ENCODE assay signal across 9 cellular contexts in the genomic region with DNA sequence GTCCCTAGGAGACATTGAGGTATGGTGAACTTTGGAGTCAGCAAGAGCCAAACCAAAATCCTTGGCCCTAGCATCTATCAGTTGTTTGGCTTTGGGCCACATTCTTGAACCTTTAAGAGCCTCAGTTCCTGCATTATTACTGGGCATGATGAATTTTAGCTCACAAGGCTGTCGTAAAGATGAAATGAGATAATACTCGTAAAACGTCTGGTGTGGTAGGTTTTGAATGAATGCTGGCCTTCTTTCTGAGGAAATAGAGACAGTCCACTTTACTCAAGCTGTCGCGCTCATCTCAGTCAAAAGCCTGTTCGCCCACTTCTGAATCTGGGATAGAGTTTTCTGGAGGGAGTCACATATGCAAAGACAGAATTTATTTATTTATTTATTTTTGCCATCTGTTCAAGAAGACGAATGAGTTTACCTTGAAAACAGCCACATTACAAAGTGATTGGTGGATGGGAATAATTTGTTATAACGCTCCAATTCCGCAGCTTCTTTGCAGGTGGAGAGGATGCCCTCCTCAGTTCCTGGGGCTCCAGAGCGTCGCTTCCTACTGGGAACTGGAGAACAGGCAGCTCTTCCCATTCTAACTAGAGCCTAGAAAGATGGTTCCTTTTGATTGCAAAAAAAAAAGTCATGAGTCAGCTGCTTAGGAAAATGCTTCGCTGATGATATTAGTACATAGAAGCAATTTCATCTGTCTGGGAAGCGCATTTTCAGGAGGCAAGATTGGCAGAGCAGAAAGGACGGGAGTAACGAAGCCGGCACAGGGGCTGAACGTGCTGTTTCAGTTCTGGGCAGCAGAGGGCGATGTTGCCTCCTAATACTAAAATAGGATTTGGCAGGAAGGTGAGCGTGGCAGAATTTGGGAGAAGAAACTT. TPM values are rescaled to one million over a fixed set of nuclear protein-coding genes. Genes with fewer than 3 reads are reported as not detected.
DNase-seq lines count a peak whose midpoint lies in the region; ATAC-seq, FAIRE-seq and TF ChIP-seq lines count a peak whose summit lies in the region.
"Had no signal": no experiment of that assay in that cellular context is flagged by ENCODE, and none has a peak within 500 bp of the region (broad histone marks: within the 10 kb centered on the region; RNA-seq: fewer than 3 reads in every experiment).

No MANE protein-coding gene starts in this region.

- H3K4me3 Mint-ChIP-seq in CD8-positive, alpha-beta T cell = no peak overlapping the region
- H3K4me3 Mint-ChIP-seq: stimulated activated naive CD8-positive, alpha-beta T cell treated with anti-CD3 and anti-CD28 coated beads, Interleukin-15, Interleukin-2, amounts not matched to agents 100 ng/mL and 50 ng/mL, for 24 hours had no signal

- no peak for TF ChIP-seq EP300 in K562 (IDR thresholded peaks at IDR 0.05; ENCODE audit: low read length)

- no peak overlapping the region for H3K4me3 ChIP-seq in CD8-positive, alpha-beta T cell (ENCODE audit: low read depth, low read length)
- H3K4me3 ChIP-seq in NB4 (ENCODE audit: low read depth, low read length) = no peak overlapping the region
- no peak overlapping the region for H3K4me3 ChIP-seq in K562
- H3K4me3 ChIP-seq in iPS-18a (ENCODE audit: low read length) = peak overlapping the region; percentile 38
- peak overlapping the region; percentile 32 for H3K4me3 ChIP-seq in smooth muscle cell

- H3K9me1 ChIP-seq in K562 (ENCODE audit: control insufficient read depth, insufficient read depth, low read length) = no peaks in the 10 kb centered on the region

- no peak overlapping the region for H2AFZ ChIP-seq in K562 (ENCODE audit: low read depth, low read length)
- no peak overlapping the region for H2AFZ ChIP-seq in smooth muscle cell (ENCODE audit: low read depth)

- H3K4me1 Mint-ChIP-seq in CD8-positive, alpha-beta T cell (ENCODE audit: low read depth) = peaks cover 3% of the 10 kb centered on the region

- H3K4me2 ChIP-seq in K562 (ENCODE audit: insufficient read depth, low read length) = no peak overlapping the region
- H3K4me2 ChIP-seq in smooth muscle cell = peak overlapping the region; percentile 81

- CTCF ChIA-PET in CD8-positive, alpha-beta T cell (lab: Charles Lee) = interaction anchor here (1.0 to 3.9 kb wide), 8 partner anchors 9 to 1478 kb away, joined by 4 to 35 read pairs (median 6); no protein-coding TSS in a partner anchor
- CTCF ChIA-PET in K562 (lab: Yijun Ruan, JAX; ENCODE audit: low intra/inter-chr PET ratio) = interaction anchor here (0.6 to 1.2 kb wide), 4 partner anchors 789 to 1876 kb away, joined by 3 to 5 read pairs (median 4); no protein-coding TSS in a partner anchor

- TF ChIP-seq CTCF in CD8-positive, alpha-beta T cell (IDR thresholded peaks at IDR 0.05) = peak; percentile 68
- peak; percentile 71 for TF ChIP-seq CTCF in NB4 (IDR thresholded peaks at IDR 0.05; ENCODE audit: low read depth, low read length)
- TF ChIP-seq CTCF in K562 (IDR thresholded peaks at IDR 0.05 in 2 of 3, conservative IDR thresholded peaks at IDR 0.05 in 1 of 3; ENCODE audit: insufficient read depth in 2 of 3, low read depth in 1 of 3, low read length in 3 of 3) = peak; percentile 63 to 85 (median 75)
- TF ChIP-seq CTCF in smooth muscle cell (IDR thresholded peaks at IDR 0.05; ENCODE audit: borderline replicate concordance, insufficient read depth, poor library complexity, severe bottlenecking) = peak; percentile 89

- no peak for ATAC-seq in CD8-positive, alpha-beta T cell
- peak; percentile 76 for ATAC-seq in GM21526 (IDR thresholded peaks at IDR 0.05; ENCODE audit: low FRiP score, unreplicated experiment)
- peak; percentile 88 for ATAC-seq in SK-N-SH treated with all-trans-retinoic acid at 6 μM for 48 hours
- peak; percentile 84 for ATAC-seq in K562
- ATAC-seq in HG03108 (IDR thresholded peaks at IDR 0.05; ENCODE audit: unreplicated experiment) = no peak

- H3K36me3 ChIP-seq in CD8-positive, alpha-beta T cell (ENCODE audit: insufficient read depth, low read length) = no peaks in the 10 kb centered on the region
- H3K36me3 ChIP-seq in K562 (ENCODE audit: control insufficient read depth, insufficient read depth, low read length) (no peaks in the 10 kb centered on the region), iPS-18a (ENCODE audit: control insufficient read depth, low read depth, low read length) (no peaks in the 10 kb centered on the region), smooth muscle cell (ENCODE audit: low read depth) (no peaks in the 10 kb centered on the region)

- no peaks in the 10 kb centered on the region for H3K36me3 Mint-ChIP-seq in CD8-positive, alpha-beta T cell

- peak in 6 of 7 experiments; percentile 16 to 59 (median 33) for DNase-seq in CD8-positive, alpha-beta T cell
- DNase-seq in NB4 (ENCODE audit: low read depth) (peak; percentile 39), K562 (ENCODE audit: extremely low read depth in 1 of 4, low spot score in 3 of 4) (peak; percentile 57 to 71 (median 70)), smooth muscle cell (lab: John Stamatoyannopoulos, UW; ENCODE audit: unreplicated experiment) (peak; percentile 20)

- no peaks in the 10 kb centered on the region for H3F3A ChIP-seq in smooth muscle cell (ENCODE audit: low read depth)

- POLR2A ChIA-PET in CD8-positive, alpha-beta T cell (lab: Charles Lee) = interaction anchor here (0.6 kb wide), 1 partner anchor 83 kb away, joined by 3 read pairs; no protein-coding TSS in a partner anchor
- POLR2A ChIA-PET in K562 (lab: Yijun Ruan, JAX) = no interaction called here

- H3K4me1 ChIP-seq in CD8-positive, alpha-beta T cell (ENCODE audit: insufficient read depth, low read length) = peaks cover 2% of the 10 kb centered on the region
- H3K4me1 ChIP-seq in K562 (replicated peaks in 1 of 2; ENCODE audit: control insufficient read depth in 2 of 2, insufficient read depth in 2 of 2, low read length in 2 of 2) = peaks cover 0 to 2% of the 10 kb centered on the region in 2 experiments; a peak in 1 of 5 replicates
- H3K4me1 ChIP-seq in iPS-18a (ENCODE audit: control insufficient read depth, low read depth, low read length) = no peaks in the 10 kb centered on the region
- H3K4me1 ChIP-seq in smooth muscle cell (ENCODE audit: low read depth) = no peaks in the 10 kb centered on the region

- WGBS in K562 (ENCODE audit: insufficient coverage, low coverage, missing lambda C conversion rate) = 7% methylated on average over 19 of the region's 19 CpGs
- WGBS in smooth muscle cell (ENCODE audit: low lambda C conversion rate) = 16% methylated on average over 19 of the region's 19 CpGs

- peak; percentile 47 to 66; a peak in 3 of 4 replicates for TF ChIP-seq RAD21 in K562 (CRISPR knock-in tag; conservative IDR thresholded peaks at IDR 0.05 in 1 of 2, IDR thresholded peaks at IDR 0.05 in 1 of 2)

- FAIRE-seq in K562 (lab: Jason Lieb, UNC) = no peak

- no peak overlapping the region for H3K9ac ChIP-seq in K562 (ENCODE audit: insufficient read depth in 1 of 2, low read depth in 2 of 2, low read length in 2 of 2)
- no peak overlapping the region for H3K9ac ChIP-seq in iPS-18a (ENCODE audit: low read length)
- H3K9ac ChIP-seq in smooth muscle cell (ENCODE audit: low read depth) = no peak overlapping the region

- in situ Hi-C loops in K562 (cut with MboI) = loop anchor here (10.0 to 25.0 kb wide), 2 partner anchors 1486 to 1868 kb away; no protein-coding TSS in a partner anchor

- no peaks in the 10 kb centered on the region for H3K79me2 ChIP-seq in K562 (ENCODE audit: control insufficient read depth, insufficient read depth, low read length)
- H3K79me2 ChIP-seq in smooth muscle cell (ENCODE audit: low read depth) = no peaks in the 10 kb centered on the region

- H3K9me3 Mint-ChIP-seq in CD8-positive, alpha-beta T cell = no peaks in the 10 kb centered on the region
- H3K9me3 Mint-ChIP-seq: stimulated activated naive CD8-positive, alpha-beta T cell treated with anti-CD3 and anti-CD28 coated beads, Interleukin-15, Interleukin-2, amounts not matched to agents 100 ng/mL and 50 ng/mL, for 24 hours had no signal

- TF ChIP-seq POLR2A in NB4 (IDR thresholded peaks at IDR 0.05; ENCODE audit: extremely low read depth, insufficient read length) = no peak
- TF ChIP-seq POLR2A in K562 (conservative IDR thresholded peaks at IDR 0.05) = no peak

- peaks cover 18% of the 10 kb centered on the region for H3K27me3 Mint-ChIP-seq in CD8-positive, alpha-beta T cell (ENCODE audit: low read depth)

- H3K27me3 ChIP-seq in CD8-positive, alpha-beta T cell (ENCODE audit: insufficient read depth, low read length) = no peaks in the 10 kb centered on the region
- H3K27me3 ChIP-seq in K562 (ENCODE audit: control insufficient read depth in 2 of 2, insufficient read depth in 2 of 2, low read length in 2 of 2) (peaks cover 7 to 10% of the 10 kb centered on the region in 2 experiments; a peak in 3 of 5 replicates), iPS-18a (ENCODE audit: control insufficient read depth, insufficient read depth, low read length) (peaks cover 14% of the 10 kb centered on the region), smooth muscle cell (ENCODE audit: low read depth) (peaks cover 12% of the 10 kb centered on the region)

- BruUV-seq in K562 (replicated peaks; lab: Mats Ljungman, UMichigan) = no TSS peak

- H3K27ac ChIP-seq in CD8-positive, alpha-beta T cell (ENCODE audit: low read depth, low read length) = no peak overlapping the region
- H3K27ac ChIP-seq in K562 (ENCODE audit: extremely low read depth, low read depth, low read length) (no peak overlapping the region), iPS-18a (ENCODE audit: low read length) (no peak overlapping the region), smooth muscle cell (ENCODE audit: low read depth) (no peak overlapping the region)

- no peaks in the 10 kb centered on the region for H3K9me3 ChIP-seq in CD8-positive, alpha-beta T cell (ENCODE audit: low read length)
- H3K9me3 ChIP-seq in K562 (replicated peaks; ENCODE audit: control insufficient read depth, insufficient read depth, low read depth, low read length) (no peaks in the 10 kb centered on the region), iPS-18a (ENCODE audit: control insufficient read depth, low read depth, low read length) (no peaks in the 10 kb centered on the region), smooth muscle cell (replicated peaks; ENCODE audit: low read depth) (no peaks in the 10 kb centered on the region)

- H4K20me1 ChIP-seq in K562 (replicated peaks; ENCODE audit: control insufficient read depth, insufficient read depth, low read length) (no peaks in the 10 kb centered on the region), smooth muscle cell (ENCODE audit: low read depth) (no peaks in the 10 kb centered on the region)

- H3K27ac Mint-ChIP-seq in CD8-positive, alpha-beta T cell = no peak overlapping the region
- H3K27ac Mint-ChIP-seq: stimulated activated naive CD8-positive, alpha-beta T cell treated with anti-CD3 and anti-CD28 coated beads, Interleukin-15, Interleukin-2, amounts not matched to agents 100 ng/mL and 50 ng/mL, for 24 hours had no signal

- intact Hi-C loops in CD8-positive, alpha-beta T cell (cut with DNase I, micrococcal nuclease) = loop anchor here (1.0 to 10.0 kb wide), 5 partner anchors 1476 to 1876 kb away; no protein-coding TSS in a partner anchor
- intact Hi-C loops in K562 (cut with micrococcal nuclease) = loop anchor here (2.0 to 10.0 kb wide), 3 partner anchors 308 to 1876 kb away; no protein-coding TSS in a partner anchor

RNA-seq across cellular contexts. Expression of gene CYP2J2, which starts 49.9 kb away (rescaled TPM):
- under 1 TPM; 0.62 to 0.78 TPM for total RNA-seq in CD8-positive, alpha-beta T cell
- total RNA-seq in K562 (2011; cell fraction: chromatin; rRNA removed; ENCODE audit: low replicate concordance) = 0.19 TPM in 1 of 2 replicates, not detected in the other
- not detected in 2 replicates for total RNA-seq in K562 (2011; cell fraction: nucleolus; rRNA removed)
- not detected in 2 replicates for total RNA-seq in K562 (2011; cell fraction: nucleoplasm; rRNA removed)
- total RNA-seq in K562 (2014; rRNA removed) (not detected in 2 replicates), K562 (2014; rRNA removed; fragmentation: Illumina TruSeq; extraction: Trizol) (not detected in 2 replicates), K562 (2015; rRNA removed; fragmentation: Illumina TruSeq; extraction: Trizol) (not detected in 2 replicates), K562 (2021) (not detected in 2 replicates), smooth muscle cell (2.2 and 2.5 TPM in 2 replicates)
- polyA plus RNA-seq in K562 (2011; rRNA removed) (not detected in 2 replicates), K562 (2014; fragmentation: Illumina TruSeq; extraction: Trizol) (not detected in 2 replicates), K562 (2014; fragmentation: Nextera tagmentation; extraction: Ambion mirVana) (not detected), K562 (2014; rRNA removed) (not detected in 2 replicates), smooth muscle cell (1.7 and 2.4 TPM in 2 replicates)
- not detected in 2 replicates for polyA plus RNA-seq in K562 (2011; cell fraction: cytosol; rRNA removed)
- not detected in 2 replicates for polyA plus RNA-seq in K562 (2011; cell fraction: nucleus; rRNA removed)
- not detected in 2 replicates for polyA plus RNA-seq in K562 (2012)
- polyA minus RNA-seq in K562 (2011; rRNA and poly(A)+ RNA removed) = not detected in 2 replicates
- not detected in 2 replicates for polyA minus RNA-seq in K562 (2011; cell fraction: cytosol; rRNA and poly(A)+ RNA removed)
- not detected in 2 replicates for polyA minus RNA-seq in K562 (2011; cell fraction: nucleus; rRNA and poly(A)+ RNA removed)

Comparison
In these comparisons a context has a peak if more than half of its experiments do, and no peak if none do; other contexts are left out.
1. ATAC-seq: peak in GM21526 (single experiment), SK-N-SH treated with all-trans-retinoic acid at 6 μM for 48 hours (single experiment) and K562 (single experiment); none in CD8-positive, alpha-beta T cell (single experiment) and HG03108 (single experiment).
2. DNase-seq: peak in every context shown above with its lines; median percentile 70 in K562; 39 in NB4; 33 in CD8-positive, alpha-beta T cell; 20 in smooth muscle cell.
3. H3K4me3 ChIP-seq: peak in iPS-18a (single experiment) and smooth muscle cell (single experiment); none in CD8-positive, alpha-beta T cell (single experiment), NB4 (single experiment) and K562 (single experiment).
4. Peak in every context shown above with its lines, with median percentiles within 50 percentile points of each other: CTCF ChIP-seq.